Comparison of ENCODE assay signal across 20 cellular contexts in the genomic region with DNA sequence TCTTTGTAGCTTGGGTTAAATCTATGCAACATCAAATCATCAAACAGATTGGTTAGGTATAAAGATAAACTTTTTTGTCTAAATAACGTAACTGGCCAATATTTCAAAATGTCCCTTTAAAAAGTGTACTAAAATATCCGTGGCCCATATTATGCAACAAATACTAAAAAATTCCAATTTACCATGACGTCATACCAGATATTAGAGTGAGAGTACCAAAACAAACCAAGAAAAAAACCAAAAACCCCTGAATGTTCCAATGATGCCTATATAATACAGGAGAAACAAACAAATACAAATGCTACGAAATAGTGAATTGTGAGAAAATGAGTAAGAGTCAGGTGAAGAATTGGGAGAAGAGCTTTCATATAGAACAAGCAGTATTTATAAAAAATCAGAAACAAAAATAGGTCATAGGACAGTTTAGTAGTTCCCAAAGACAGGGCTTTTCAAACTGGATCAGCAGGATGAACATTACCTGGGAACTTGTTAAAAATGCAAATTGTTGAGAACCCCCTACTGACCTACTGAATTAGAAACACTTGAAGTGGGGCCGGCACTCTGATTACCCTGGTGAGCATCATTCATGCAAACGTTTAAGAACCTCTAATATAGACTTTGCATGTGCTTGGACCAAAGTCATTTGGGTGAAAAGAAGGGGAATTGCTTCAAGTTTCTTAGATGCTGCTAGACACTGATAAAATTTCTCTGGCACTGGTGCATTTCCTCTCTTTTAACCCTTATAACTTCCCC.
"Had no signal": no experiment of that assay in that cellular context is flagged by ENCODE, and none has a peak within 500 bp of the region (broad histone marks: within the 10 kb centered on the region; RNA-seq: fewer than 3 reads in every experiment).

No MANE protein-coding gene starts in this region.

- H3K4me1 Mint-ChIP-seq: naive thymus-derived CD8-positive, alpha-beta T cell had no signal

- H3K9me3 ChIP-seq: mucosa of descending colon, stomach, thoracic aorta, transverse colon had no signal

- H3K27ac ChIP-seq: heart left ventricle, stomach, thoracic aorta, transverse colon had no signal

- ATAC-seq: esophagus mucosa; heart left ventricle; left colon; left ventricle myocardium superior; mucosa of descending colon; naive thymus-derived CD8-positive, alpha-beta T cell had no signal

- FAIRE-seq: endometrium, frontal cortex, small intestine had no signal

- H3K4me1 ChIP-seq: heart left ventricle, stomach, transverse colon had no signal

- H3K27me3 Mint-ChIP-seq: naive thymus-derived CD8-positive, alpha-beta T cell had no signal

- H3K36me3 ChIP-seq: heart left ventricle, stomach, thoracic aorta, transverse colon had no signal

- H3K27me3 ChIP-seq: heart left ventricle, stomach, transverse colon had no signal

- H3K27ac Mint-ChIP-seq: naive thymus-derived CD8-positive, alpha-beta T cell had no signal

- DNase-seq: cortex of kidney; effector memory CD4-positive, alpha-beta T cell; heart left ventricle; hippocampal formation; left colon; left ventricle myocardium superior; mammary epithelial cell; mucosa of descending colon; naive thymus-derived CD8-positive, alpha-beta T cell; posterior cingulate gyrus; small intestine; stimulated activated CD4-positive, alpha-beta T cell treated with anti-CD3 and anti-CD28 coated beads, Interleukin-12 subunit alpha, Interleukin-12 subunit beta, amount 100 ng/mL, for 4 hours; stimulated activated naive CD4-positive, alpha-beta T cell; stomach; substantia nigra; transverse colon had no signal

- H3K36me3 Mint-ChIP-seq: naive thymus-derived CD8-positive, alpha-beta T cell had no signal

- H3K4me3 ChIP-seq: heart left ventricle, mucosa of descending colon, stomach, thoracic aorta, transverse colon had no signal

- H3K4me3 Mint-ChIP-seq: naive thymus-derived CD8-positive, alpha-beta T cell had no signal
